ENCODE assay signal across 14 cellular contexts in genomic region chr17:43015579-43015978, GRCh38. TPM values are rescaled to one million over a fixed set of nuclear protein-coding genes. Genes with fewer than 3 reads are reported as not detected.
DNase-seq lines count a peak whose midpoint lies in the region; ATAC-seq and TF ChIP-seq lines count a peak whose summit lies in the region.
"Had no signal": no experiment of that assay in that cellular context is flagged by ENCODE, and none has a peak within 500 bp of the region (broad histone marks: within the 10 kb centered on the region; RNA-seq: fewer than 3 reads in every experiment).

No MANE protein-coding gene starts in this region.

- H4K20me1 ChIP-seq in hepatocyte (ENCODE audit: insufficient read depth, poor library complexity, severe bottlenecking) = peaks cover 15% of the 10 kb centered on the region

- CTCF ChIA-PET in activated CD8-positive, alpha-beta T cell treated with anti-CD3 and anti-CD28 coated beads, Interleukin-2, amount 10 ng/mL, durations not matched to agents 7 days and 5 days (lab: Charles Lee) = no interaction called here
- CTCF ChIA-PET in activated CD8-positive, alpha-beta T cell treated with anti-CD3 and anti-CD28 coated beads for 36 hours (lab: Charles Lee) = interaction anchor here (1.6 kb wide), 1 partner anchor 8 kb away, joined by 4 read pairs; no protein-coding TSS in a partner anchor
- CTCF ChIA-PET in A673 (lab: Charles Lee) = no interaction called here

- DNase-seq in activated CD8-positive, alpha-beta T cell treated with anti-CD3 and anti-CD28 coated beads, Interleukin-2, amount 10 ng/mL, durations not matched to agents 7 days and 5 days = no peak
- DNase-seq in activated CD8-positive, alpha-beta T cell treated with anti-CD3 and anti-CD28 coated beads for 36 hours = no peak
- DNase-seq in neural crest cell (ENCODE audit: low read depth, low spot score) (no peak), uterus (peak; percentile 56 to 79), DMS79 treated with DMSO at 0.1 percent for 48 hours (lab: John Stamatoyannopoulos, UW) (no peak), A673 (ENCODE audit: low spot score) (no peak), hepatocyte (ENCODE audit: low spot score) (no peak)
- DNase-seq: activated T-cell treated with anti-CD3 and anti-CD28 coated beads, Interleukin-2, amount 50 U/mL, for 4 hours; colonic mucosa; DND-41; NCI-H2029; stimulated activated CD4-positive, alpha-beta T cell treated with anti-CD3 and anti-CD28 coated beads, Interleukin-2, amount 100 ng/mL, for 48 hours; trophoblast cell had no signal

- peaks cover 35% of the 10 kb centered on the region for H3K36me3 Mint-ChIP-seq in activated CD8-positive, alpha-beta T cell treated with anti-CD3 and anti-CD28 coated beads, Interleukin-2, amount 10 ng/mL, durations not matched to agents 7 days and 5 days (ENCODE audit: low read depth)
- H3K36me3 Mint-ChIP-seq in activated CD8-positive, alpha-beta T cell treated with anti-CD3 and anti-CD28 coated beads for 36 hours (ENCODE audit: low read depth) = no peaks in the 10 kb centered on the region
- peaks cover 2% of the 10 kb centered on the region for H3K36me3 Mint-ChIP-seq in neural crest cell (ENCODE audit: low read depth)

- no peaks in the 10 kb centered on the region for H3K27me3 Mint-ChIP-seq in activated CD8-positive, alpha-beta T cell treated with anti-CD3 and anti-CD28 coated beads, Interleukin-2, amount 10 ng/mL, durations not matched to agents 7 days and 5 days (ENCODE audit: low read depth)
- H3K27me3 Mint-ChIP-seq in activated CD8-positive, alpha-beta T cell treated with anti-CD3 and anti-CD28 coated beads for 36 hours = no peaks in the 10 kb centered on the region
- H3K27me3 Mint-ChIP-seq in neural crest cell (ENCODE audit: low read depth) = no peaks in the 10 kb centered on the region

- H3K9me3 Mint-ChIP-seq in activated CD8-positive, alpha-beta T cell treated with anti-CD3 and anti-CD28 coated beads, Interleukin-2, amount 10 ng/mL, durations not matched to agents 7 days and 5 days (ENCODE audit: insufficient read depth) = no peaks in the 10 kb centered on the region
- no peaks in the 10 kb centered on the region for H3K9me3 Mint-ChIP-seq in activated CD8-positive, alpha-beta T cell treated with anti-CD3 and anti-CD28 coated beads for 36 hours
- H3K9me3 Mint-ChIP-seq in neural crest cell = no peaks in the 10 kb centered on the region
- H3K9me3 Mint-ChIP-seq: activated T-cell treated with anti-CD3 and anti-CD28 coated beads, Interleukin-2, amount 50 U/mL, for 4 hours had no signal

- peaks cover 32% of the 10 kb centered on the region for H3K4me1 Mint-ChIP-seq in activated CD8-positive, alpha-beta T cell treated with anti-CD3 and anti-CD28 coated beads, Interleukin-2, amount 10 ng/mL, durations not matched to agents 7 days and 5 days (ENCODE audit: low read depth)
- peaks cover 24% of the 10 kb centered on the region for H3K4me1 Mint-ChIP-seq in activated CD8-positive, alpha-beta T cell treated with anti-CD3 and anti-CD28 coated beads for 36 hours (ENCODE audit: low read depth)
- peaks cover 49% of the 10 kb centered on the region for H3K4me1 Mint-ChIP-seq in neural crest cell

- no peaks in the 10 kb centered on the region for H3K9me3 ChIP-seq in gastroesophageal sphincter
- H3K9me3 ChIP-seq in uterus = no peaks in the 10 kb centered on the region
- H3K9me3 ChIP-seq in A673 (ENCODE audit: low read depth, low read length, poor library complexity, severe bottlenecking) = no peaks in the 10 kb centered on the region
- H3K9me3 ChIP-seq in hepatocyte (ENCODE audit: low read depth) = no peaks in the 10 kb centered on the region
- H3K9me3 ChIP-seq: colonic mucosa had no signal

- no peaks in the 10 kb centered on the region for H3K9me2 ChIP-seq in hepatocyte (replicated peaks; ENCODE audit: insufficient read depth)

- H3K4me2 ChIP-seq in hepatocyte = no peak overlapping the region

- intact Hi-C loops in activated CD8-positive, alpha-beta T cell treated with anti-CD3 and anti-CD28 coated beads for 36 hours (cut with micrococcal nuclease) = loop anchor here (10.0 kb wide), 1 partner anchor 199 kb away; the partner anchor contains the start of gene TMEM106A
- intact Hi-C loops in uterus (cut with DNase I; ENCODE audit: low total_unique reads) (no loop called here), A673 (cut with micrococcal nuclease; ENCODE audit: unreplicated experiment) (no loop called here)

- no peak overlapping the region for H3K4me3 Mint-ChIP-seq in activated CD8-positive, alpha-beta T cell treated with anti-CD3 and anti-CD28 coated beads, Interleukin-2, amount 10 ng/mL, durations not matched to agents 7 days and 5 days
- no peak overlapping the region for H3K4me3 Mint-ChIP-seq in activated CD8-positive, alpha-beta T cell treated with anti-CD3 and anti-CD28 coated beads for 36 hours
- no peak overlapping the region for H3K4me3 Mint-ChIP-seq in neural crest cell
- H3K4me3 Mint-ChIP-seq: activated T-cell treated with anti-CD3 and anti-CD28 coated beads, Interleukin-2, amount 50 U/mL, for 4 hours had no signal

- peak overlapping the region; percentile 40 for H3K27ac Mint-ChIP-seq in activated CD8-positive, alpha-beta T cell treated with anti-CD3 and anti-CD28 coated beads, Interleukin-2, amount 10 ng/mL, durations not matched to agents 7 days and 5 days
- no peak overlapping the region for H3K27ac Mint-ChIP-seq in activated CD8-positive, alpha-beta T cell treated with anti-CD3 and anti-CD28 coated beads for 36 hours
- H3K27ac Mint-ChIP-seq in neural crest cell (ENCODE audit: unreplicated experiment) = peak overlapping the region; percentile 94

- H2AFZ ChIP-seq in hepatocyte = no peak overlapping the region

- H3K79me2 ChIP-seq in hepatocyte = peaks cover 33% of the 10 kb centered on the region

- H3K4me3 ChIP-seq in gastroesophageal sphincter (no peak overlapping the region), uterus (no peak overlapping the region), A673 (ENCODE audit: low read depth, low read length, poor library complexity, severe bottlenecking) (no peak overlapping the region), hepatocyte (no peak overlapping the region)
- H3K4me3 ChIP-seq: colonic mucosa had no signal

- no peak for TF ChIP-seq CTCF in activated CD8-positive, alpha-beta T cell treated with anti-CD3 and anti-CD28 coated beads for 36 hours (IDR thresholded peaks at IDR 0.05)
- TF ChIP-seq CTCF in gastroesophageal sphincter (IDR thresholded peaks at IDR 0.05) (no peak), neural crest cell (conservative IDR thresholded peaks at IDR 0.05) (no peak), uterus (IDR thresholded peaks at IDR 0.05) (no peak), A673 (conservative IDR thresholded peaks at IDR 0.05; ENCODE audit: low read depth, low read length) (no peak), hepatocyte (IDR thresholded peaks at IDR 0.05; ENCODE audit: poor library complexity) (no peak)

- H3K4me1 ChIP-seq in gastroesophageal sphincter (peaks cover 0 to 90% (median 56%) of the 10 kb centered on the region in 3 donors), uterus (peaks cover 0 to 11% of the 10 kb centered on the region in 2 donors), A673 (ENCODE audit: insufficient read depth, low read length, poor library complexity, severe bottlenecking) (no peaks in the 10 kb centered on the region), hepatocyte (ENCODE audit: insufficient read depth) (peaks cover 35% of the 10 kb centered on the region)
- H3K4me1 ChIP-seq: colonic mucosa had no signal

- peak overlapping the region in 3 of 4 donors; percentile 67 to 76 (median 72) for H3K27ac ChIP-seq in gastroesophageal sphincter
- peak overlapping the region; percentile 54 to 62 for H3K27ac ChIP-seq in uterus
- H3K27ac ChIP-seq in A673 (ENCODE audit: low read depth, low read length, poor library complexity, severe bottlenecking) = no peak overlapping the region
- H3K27ac ChIP-seq in hepatocyte = no peak overlapping the region
- H3K27ac ChIP-seq: colonic mucosa had no signal

- 0 to 27% methylated on average over 2 to 6 of the region's 9 CpGs for WGBS in gastroesophageal sphincter (ENCODE audit: low coverage in 1 of 2), 2 donors
- 91% methylated on average over 8 of the region's 9 CpGs for WGBS in hepatocyte (ENCODE audit: low lambda C conversion rate, missing lambda C conversion rate)

- TF ChIP-seq POLR2A in gastroesophageal sphincter (IDR thresholded peaks at IDR 0.05) (no peak), uterus (IDR thresholded peaks at IDR 0.05) (no peak)

- H3K36me3 ChIP-seq in gastroesophageal sphincter (peaks cover 0 to 68% of the 10 kb centered on the region in 2 donors), uterus (no peaks in the 10 kb centered on the region), A673 (ENCODE audit: insufficient read depth, low read length, poor library complexity, severe bottlenecking) (no peaks in the 10 kb centered on the region), hepatocyte (replicated peaks; ENCODE audit: insufficient read depth, low read depth) (no peaks in the 10 kb centered on the region)
- H3K36me3 ChIP-seq: colonic mucosa had no signal

- H3K27me3 ChIP-seq in gastroesophageal sphincter (no peaks in the 10 kb centered on the region), uterus (no peaks in the 10 kb centered on the region), A673 (replicated peaks; ENCODE audit: insufficient read depth, low read depth, low read length, poor library complexity) (no peaks in the 10 kb centered on the region), hepatocyte (no peaks in the 10 kb centered on the region)
- H3K27me3 ChIP-seq: colonic mucosa had no signal

- TF ChIP-seq EP300 in gastroesophageal sphincter (IDR thresholded peaks at IDR 0.05) = no peak

- no TSS peak for BruUV-seq in A673 (replicated peaks; lab: Mats Ljungman, UMichigan)

- no peak for ATAC-seq in activated CD8-positive, alpha-beta T cell treated with anti-CD3 and anti-CD28 coated beads, Interleukin-2, amount 10 ng/mL, durations not matched to agents 7 days and 5 days
- no peak for ATAC-seq in activated CD8-positive, alpha-beta T cell treated with anti-CD3 and anti-CD28 coated beads for 36 hours
- ATAC-seq in gastroesophageal sphincter = peak; percentile 75
- ATAC-seq: activated T-cell treated with anti-CD3 and anti-CD28 coated beads, Interleukin-2, amount 50 U/mL, for 4 hours had no signal

- POLR2A ChIA-PET in activated CD8-positive, alpha-beta T cell treated with anti-CD3 and anti-CD28 coated beads, Interleukin-2, amount 10 ng/mL, durations not matched to agents 7 days and 5 days (lab: Charles Lee) = interaction anchor here (1.6 to 1.8 kb wide), 2 partner anchors 9 to 17 kb away, joined by 4 to 11 read pairs; partner anchors contain the start of gene RPL27
- POLR2A ChIA-PET in activated CD8-positive, alpha-beta T cell treated with anti-CD3 and anti-CD28 coated beads for 36 hours (lab: Charles Lee) = interaction anchor here (1.0 to 6.4 kb wide), 4 partner anchors 9 to 300 kb away, joined by 3 to 36 read pairs (median 8); partner anchors contain the start of genes IFI35 and RPL27
- POLR2A ChIA-PET in A673 (lab: Charles Lee; ENCODE audit: low non-redundant PET) = no interaction called here

RNA-seq across cellular contexts. Expression of gene VAT1, which starts 6.6 kb away (rescaled TPM):
- 10 to 100 TPM; 14.6 to 19.2 TPM for total RNA-seq in activated CD8-positive, alpha-beta T cell treated with anti-CD3 and anti-CD28 coated beads, Interleukin-2, amount 10 ng/mL, durations not matched to agents 7 days and 5 days
- total RNA-seq in activated CD8-positive, alpha-beta T cell treated with anti-CD3 and anti-CD28 coated beads for 36 hours = 10 to 100 TPM; 35.9 to 39.4 TPM
- total RNA-seq in gastroesophageal sphincter = 100 to 1,000 TPM in 3 of 4 donors, 10 to 100 TPM in 1; 89.2 to 187 (median 139) TPM
- 112 and 115 TPM in 2 replicates for total RNA-seq in neural crest cell
- 100 to 1,000 TPM in 3 of 4 donors, 10 to 100 TPM in 1; 59.5 to 187 (median 152) TPM for total RNA-seq in uterus
- 45.2 and 47.0 TPM in 2 replicates for total RNA-seq in A673 (2021)
- total RNA-seq in hepatocyte = 181 and 207 TPM in 2 replicates
- polyA plus RNA-seq in hepatocyte = 219 and 251 TPM in 2 replicates

RNA-seq across cellular contexts. Expression of gene IFI35, which starts 9.0 kb away (rescaled TPM):
- 100 to 1,000 TPM; 107 to 110 TPM for total RNA-seq in activated CD8-positive, alpha-beta T cell treated with anti-CD3 and anti-CD28 coated beads, Interleukin-2, amount 10 ng/mL, durations not matched to agents 7 days and 5 days
- total RNA-seq in activated CD8-positive, alpha-beta T cell treated with anti-CD3 and anti-CD28 coated beads for 36 hours = 10 to 100 TPM; 33.4 to 35.8 TPM
- total RNA-seq in gastroesophageal sphincter = 10 to 100 TPM; 17.1 to 27.9 (median 22.9) TPM
- 0.91 and 1.3 TPM in 2 replicates for total RNA-seq in neural crest cell
- 10 to 100 TPM in 2 of 4 donors, 1 to 10 TPM in 2; 5.9 to 31.4 (median 10.0) TPM for total RNA-seq in uterus
- total RNA-seq in A673 (2021) = 4.9 and 7.2 TPM in 2 replicates
- 14.4 and 18.4 TPM in 2 replicates for total RNA-seq in hepatocyte
- polyA plus RNA-seq in hepatocyte = 27.5 and 37.8 TPM in 2 replicates

RNA-seq across cellular contexts. Expression of gene RND2, which starts 9.5 kb away (rescaled TPM):
- total RNA-seq in activated CD8-positive, alpha-beta T cell treated with anti-CD3 and anti-CD28 coated beads, Interleukin-2, amount 10 ng/mL, durations not matched to agents 7 days and 5 days = not detected
- not detected for total RNA-seq in activated CD8-positive, alpha-beta T cell treated with anti-CD3 and anti-CD28 coated beads for 36 hours
- total RNA-seq in gastroesophageal sphincter (1 to 10 TPM; 1.5 to 4.5 (median 2.5) TPM), neural crest cell (15.3 and 17.8 TPM in 2 replicates), uterus (10 to 100 TPM in 1 of 4 donors, 1 to 10 TPM in 2, under 1 TPM in 1; 0.88 to 14.0 (median 3.5) TPM), A673 (2021) (5.5 and 6.7 TPM in 2 replicates), hepatocyte (4.6 and 6.3 TPM in 2 replicates)
- 2.6 and 3.2 TPM in 2 replicates for polyA plus RNA-seq in hepatocyte

RNA-seq across cellular contexts. Expression of gene RPL27, which starts 17.4 kb away (rescaled TPM):
- total RNA-seq in activated CD8-positive, alpha-beta T cell treated with anti-CD3 and anti-CD28 coated beads, Interleukin-2, amount 10 ng/mL, durations not matched to agents 7 days and 5 days = 100 to 1,000 TPM; 949 to 980 TPM
- 1,000 to 10,000 TPM; 1,640 to 1,647 TPM for total RNA-seq in activated CD8-positive, alpha-beta T cell treated with anti-CD3 and anti-CD28 coated beads for 36 hours
- total RNA-seq in gastroesophageal sphincter (1,000 to 10,000 TPM in 3 of 4 donors, 100 to 1,000 TPM in 1; 854 to 1,510 (median 1,196) TPM), neural crest cell (1,045 and 1,183 TPM in 2 replicates), uterus (1,000 to 10,000 TPM in 3 of 4 donors, 100 to 1,000 TPM in 1; 635 to 7,543 (median 1,847) TPM), A673 (2021) (547 and 560 TPM in 2 replicates), hepatocyte (1,020 and 1,179 TPM in 2 replicates)
- polyA plus RNA-seq in hepatocyte = 580 and 602 TPM in 2 replicates

RNA-seq across cellular contexts. Expression of gene RUNDC1, which starts 35.2 kb away (rescaled TPM):
- total RNA-seq in activated CD8-positive, alpha-beta T cell treated with anti-CD3 and anti-CD28 coated beads, Interleukin-2, amount 10 ng/mL, durations not matched to agents 7 days and 5 days = 10 to 100 TPM; 16.2 to 16.8 TPM
- total RNA-seq in activated CD8-positive, alpha-beta T cell treated with anti-CD3 and anti-CD28 coated beads for 36 hours = 10 to 100 TPM; 16.1 to 17.0 TPM
- total RNA-seq in gastroesophageal sphincter (10 to 100 TPM; 16.4 to 20.9 (median 19.4) TPM), neural crest cell (15.9 and 16.5 TPM in 2 replicates), uterus (10 to 100 TPM; 10.8 to 18.3 (median 13.1) TPM), A673 (2021) (7.3 and 8.0 TPM in 2 replicates), hepatocyte (8.0 and 11.4 TPM in 2 replicates)
- 19.6 and 20.3 TPM in 2 replicates for polyA plus RNA-seq in hepatocyte

Comparison
In these comparisons a context has a peak if more than half of its experiments do, and no peak if none do; other contexts are left out.
1. DNase-seq: peak in uterus (2 of 2); none in activated CD8-positive, alpha-beta T cell treated with anti-CD3 and anti-CD28 coated beads, Interleukin-2, amount 10 ng/mL, durations not matched to agents 7 days and 5 days (single experiment), activated CD8-positive, alpha-beta T cell treated with anti-CD3 and anti-CD28 coated beads for 36 hours (single experiment), neural crest cell (single experiment), DMS79 treated with DMSO at 0.1 percent for 48 hours (single experiment), A673 (single experiment) and hepatocyte (single experiment).
2. H3K27ac ChIP-seq: peak in gastroesophageal sphincter (3 of 4) and uterus (2 of 2); none in A673 (single experiment) and hepatocyte (single experiment).